In the genomic region with DNA sequence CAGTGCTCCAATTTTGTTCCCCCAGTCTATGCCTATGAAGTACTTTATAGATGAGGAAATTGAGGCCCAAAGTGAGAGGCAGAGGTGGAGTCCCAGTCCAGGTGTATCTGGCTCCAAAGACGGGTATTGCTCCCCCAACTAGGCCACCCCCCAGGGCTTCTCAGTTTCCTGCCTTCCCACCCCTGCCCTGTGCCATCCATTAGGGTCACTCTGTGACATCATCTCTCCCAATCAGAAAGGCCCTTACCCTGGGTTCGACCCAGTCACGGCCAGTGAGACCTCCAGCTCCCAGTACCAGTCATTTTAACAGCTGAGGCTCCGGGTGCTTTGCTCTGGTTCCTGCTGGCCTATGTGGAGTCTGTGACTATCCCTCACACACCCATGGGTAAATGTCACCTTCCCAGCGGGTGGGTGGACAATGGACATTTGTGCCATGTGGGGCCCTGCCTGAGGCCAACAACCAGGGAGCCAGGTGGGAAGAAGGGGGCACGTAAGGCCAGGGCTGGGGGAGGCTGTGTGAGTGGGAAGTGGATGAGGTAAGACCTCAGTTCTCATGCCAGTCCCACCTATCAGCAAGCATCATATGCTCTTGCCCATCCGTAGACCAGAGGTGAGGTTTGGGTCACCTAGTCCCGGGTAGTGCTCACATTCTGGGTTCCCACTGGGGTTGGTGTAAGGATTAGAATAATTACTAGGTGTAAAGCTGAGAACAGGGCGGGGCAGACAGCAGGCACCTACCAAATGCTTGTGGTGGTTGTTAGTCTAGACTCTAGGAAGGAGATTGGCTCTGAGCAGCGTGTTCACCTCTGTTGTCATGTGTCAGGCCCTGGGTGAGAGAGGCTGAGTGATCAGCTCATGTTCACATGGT, we compare ENCODE assay signal across 24 cellular contexts.
DNase-seq lines count a peak whose midpoint lies in the region; ATAC-seq and TF ChIP-seq lines count a peak whose summit lies in the region.
"Had no signal": no experiment of that assay in that cellular context is flagged by ENCODE, and none has a peak within 500 bp of the region (broad histone marks: within the 10 kb centered on the region; RNA-seq: fewer than 3 reads in every experiment).

No MANE protein-coding gene starts in this region.

- no peaks in the 10 kb centered on the region for H3K36me3 Mint-ChIP-seq in activated CD8-positive, alpha-beta T cell treated with anti-CD3 and anti-CD28 coated beads, Interleukin-2, amount 10 ng/mL, durations not matched to agents 7 days and 5 days (ENCODE audit: low read depth)
- H3K36me3 Mint-ChIP-seq in activated CD8-positive, alpha-beta T cell treated with anti-CD3 and anti-CD28 coated beads for 36 hours (ENCODE audit: low read depth), result no peaks in the 10 kb centered on the region

- no peak overlapping the region for H3K4me3 Mint-ChIP-seq in activated CD8-positive, alpha-beta T cell treated with anti-CD3 and anti-CD28 coated beads, Interleukin-2, amount 10 ng/mL, durations not matched to agents 7 days and 5 days
- H3K4me3 Mint-ChIP-seq in activated CD8-positive, alpha-beta T cell treated with anti-CD3 and anti-CD28 coated beads for 36 hours, result no peak overlapping the region
- H3K4me3 Mint-ChIP-seq: CD4-positive, alpha-beta T cell had no signal

- POLR2A ChIA-PET in activated CD8-positive, alpha-beta T cell treated with anti-CD3 and anti-CD28 coated beads, Interleukin-2, amount 10 ng/mL, durations not matched to agents 7 days and 5 days (lab: Charles Lee), result no interaction called here
- POLR2A ChIA-PET in activated CD8-positive, alpha-beta T cell treated with anti-CD3 and anti-CD28 coated beads for 36 hours (lab: Charles Lee), result no interaction called here

- H3K27me3 Mint-ChIP-seq in activated CD8-positive, alpha-beta T cell treated with anti-CD3 and anti-CD28 coated beads, Interleukin-2, amount 10 ng/mL, durations not matched to agents 7 days and 5 days (ENCODE audit: low read depth), result no peaks in the 10 kb centered on the region
- peaks cover 2% of the 10 kb centered on the region for H3K27me3 Mint-ChIP-seq in activated CD8-positive, alpha-beta T cell treated with anti-CD3 and anti-CD28 coated beads for 36 hours

- TF ChIP-seq CTCF in activated CD8-positive, alpha-beta T cell treated with anti-CD3 and anti-CD28 coated beads for 36 hours (IDR thresholded peaks at IDR 0.05), result no peak
- TF ChIP-seq CTCF in mucosa of descending colon (IDR thresholded peaks at IDR 0.05) (no peak), vagina (IDR thresholded peaks at IDR 0.05) (no peak)

- no peak for TF ChIP-seq POLR2A in vagina (IDR thresholded peaks at IDR 0.05)

- peaks cover 4% of the 10 kb centered on the region for H3K9me3 ChIP-seq in mucosa of descending colon
- no peaks in the 10 kb centered on the region for H3K9me3 ChIP-seq in vagina

- H3K4me1 ChIP-seq in mucosa of descending colon (ENCODE audit: low read depth) (peaks cover 5% of the 10 kb centered on the region), vagina (no peaks in the 10 kb centered on the region)
- H3K4me1 ChIP-seq: BLaER1 had no signal

- H3K4me3 ChIP-seq in mucosa of descending colon (no peak overlapping the region), vagina (no peak overlapping the region)
- H3K4me3 ChIP-seq: BLaER1, GM12878, SJSA1 had no signal

- H3K36me3 ChIP-seq in mucosa of descending colon (ENCODE audit: low read depth) (no peaks in the 10 kb centered on the region), vagina (no peaks in the 10 kb centered on the region)
- H3K36me3 ChIP-seq: BLaER1, SJSA1 had no signal

- no peaks in the 10 kb centered on the region for H3K9me3 Mint-ChIP-seq in activated CD8-positive, alpha-beta T cell treated with anti-CD3 and anti-CD28 coated beads, Interleukin-2, amount 10 ng/mL, durations not matched to agents 7 days and 5 days (ENCODE audit: insufficient read depth)
- H3K9me3 Mint-ChIP-seq in activated CD8-positive, alpha-beta T cell treated with anti-CD3 and anti-CD28 coated beads for 36 hours, result peaks cover 4% of the 10 kb centered on the region

- no peak for ATAC-seq in activated CD8-positive, alpha-beta T cell treated with anti-CD3 and anti-CD28 coated beads, Interleukin-2, amount 10 ng/mL, durations not matched to agents 7 days and 5 days
- ATAC-seq in activated CD8-positive, alpha-beta T cell treated with anti-CD3 and anti-CD28 coated beads for 36 hours, result no peak
- peak; percentile 37 for ATAC-seq in mucosa of descending colon
- ATAC-seq: GM12878 had no signal

- no peak overlapping the region for H3K27ac Mint-ChIP-seq in activated CD8-positive, alpha-beta T cell treated with anti-CD3 and anti-CD28 coated beads, Interleukin-2, amount 10 ng/mL, durations not matched to agents 7 days and 5 days
- no peak overlapping the region for H3K27ac Mint-ChIP-seq in activated CD8-positive, alpha-beta T cell treated with anti-CD3 and anti-CD28 coated beads for 36 hours
- H3K27ac Mint-ChIP-seq: CD4-positive, alpha-beta T cell had no signal

- intact Hi-C loops in activated CD8-positive, alpha-beta T cell treated with anti-CD3 and anti-CD28 coated beads for 36 hours (cut with micrococcal nuclease), result no loop called here
- intact Hi-C loops in mucosa of descending colon (cut with DNase I, micrococcal nuclease), result no loop called here
- intact Hi-C loops in vagina (cut with DNase I), result no loop called here
- intact Hi-C loops in posterior cingulate gyrus (cut with DNase I), result no loop called here

- H3K27me3 ChIP-seq in vagina, result no peaks in the 10 kb centered on the region
- H3K27me3 ChIP-seq: BLaER1, SJSA1 had no signal

- no peak overlapping the region for H3K27ac ChIP-seq in vagina
- H3K27ac ChIP-seq: 22Rv1, BLaER1, SJSA1 had no signal

- peak; percentile 13 for DNase-seq in activated CD8-positive, alpha-beta T cell treated with anti-CD3 and anti-CD28 coated beads, Interleukin-2, amount 10 ng/mL, durations not matched to agents 7 days and 5 days
- no peak for DNase-seq in activated CD8-positive, alpha-beta T cell treated with anti-CD3 and anti-CD28 coated beads for 36 hours
- DNase-seq in ecto neural progenitor cell (ENCODE audit: low spot score) (peak; percentile 35), mucosa of descending colon (no peak), vagina (ENCODE audit: extremely low spot score in 2 of 2) (peak; percentile 72 to 87), NCI-H82 (lab: John Stamatoyannopoulos, UW) (no peak), posterior cingulate gyrus (no peak), NCI-H2081 treated with DMSO at 0.1 percent for 48 hours (lab: John Stamatoyannopoulos, UW) (no peak)
- DNase-seq: ACHN; CD4-positive, alpha-beta T cell; COR-L47; DMS 273 treated with DMSO at 0.1 percent for 48 hours; DMS79 treated with DMSO at 0.1 percent for 48 hours; H7; KG1; NCI-H1092; NCI-H1436 treated with DMSO at 0.1 percent for 48 hours; NCI-H1930; NCI-H345; OCI-M1 had no signal

- no peaks in the 10 kb centered on the region for H3K4me1 Mint-ChIP-seq in activated CD8-positive, alpha-beta T cell treated with anti-CD3 and anti-CD28 coated beads, Interleukin-2, amount 10 ng/mL, durations not matched to agents 7 days and 5 days (ENCODE audit: low read depth)
- no peaks in the 10 kb centered on the region for H3K4me1 Mint-ChIP-seq in activated CD8-positive, alpha-beta T cell treated with anti-CD3 and anti-CD28 coated beads for 36 hours (ENCODE audit: low read depth)

- CTCF ChIA-PET in activated CD8-positive, alpha-beta T cell treated with anti-CD3 and anti-CD28 coated beads, Interleukin-2, amount 10 ng/mL, durations not matched to agents 7 days and 5 days (lab: Charles Lee), result no interaction called here
- CTCF ChIA-PET in activated CD8-positive, alpha-beta T cell treated with anti-CD3 and anti-CD28 coated beads for 36 hours (lab: Charles Lee), result no interaction called here

Comparison
In these comparisons a context has a peak if more than half of its experiments do, and no peak if none do; other contexts are left out.
1. DNase-seq: peak in activated CD8-positive, alpha-beta T cell treated with anti-CD3 and anti-CD28 coated beads, Interleukin-2, amount 10 ng/mL, durations not matched to agents 7 days and 5 days (single experiment), ecto neural progenitor cell (single experiment) and vagina (2 of 2); none in activated CD8-positive, alpha-beta T cell treated with anti-CD3 and anti-CD28 coated beads for 36 hours (single experiment), mucosa of descending colon (0 of 3), NCI-H82 (single experiment), posterior cingulate gyrus (0 of 10) and NCI-H2081 treated with DMSO at 0.1 percent for 48 hours (single experiment).